ENCODE assay signal across 4 cellular contexts in genomic region chr2:127529416-127529815, GRCh38. TPM values are rescaled to one million over a fixed set of nuclear protein-coding genes. Genes with fewer than 3 reads are reported as not detected.
"Had no signal": no experiment of that assay in that cellular context is flagged by ENCODE, and none has a peak within 500 bp of the region (broad histone marks: within the 10 kb centered on the region; RNA-seq: fewer than 3 reads in every experiment).

No MANE protein-coding gene starts in this region.

RNA-seq across cellular contexts. Expression of gene MYO7B, which starts 6.1 kb away (rescaled TPM):
- total RNA-seq: endothelial cell of umbilical vein, epithelial cell of proximal tubule, myocyte had no signal
- polyA plus RNA-seq: keratinocyte had no signal
